In the genomic region with DNA sequence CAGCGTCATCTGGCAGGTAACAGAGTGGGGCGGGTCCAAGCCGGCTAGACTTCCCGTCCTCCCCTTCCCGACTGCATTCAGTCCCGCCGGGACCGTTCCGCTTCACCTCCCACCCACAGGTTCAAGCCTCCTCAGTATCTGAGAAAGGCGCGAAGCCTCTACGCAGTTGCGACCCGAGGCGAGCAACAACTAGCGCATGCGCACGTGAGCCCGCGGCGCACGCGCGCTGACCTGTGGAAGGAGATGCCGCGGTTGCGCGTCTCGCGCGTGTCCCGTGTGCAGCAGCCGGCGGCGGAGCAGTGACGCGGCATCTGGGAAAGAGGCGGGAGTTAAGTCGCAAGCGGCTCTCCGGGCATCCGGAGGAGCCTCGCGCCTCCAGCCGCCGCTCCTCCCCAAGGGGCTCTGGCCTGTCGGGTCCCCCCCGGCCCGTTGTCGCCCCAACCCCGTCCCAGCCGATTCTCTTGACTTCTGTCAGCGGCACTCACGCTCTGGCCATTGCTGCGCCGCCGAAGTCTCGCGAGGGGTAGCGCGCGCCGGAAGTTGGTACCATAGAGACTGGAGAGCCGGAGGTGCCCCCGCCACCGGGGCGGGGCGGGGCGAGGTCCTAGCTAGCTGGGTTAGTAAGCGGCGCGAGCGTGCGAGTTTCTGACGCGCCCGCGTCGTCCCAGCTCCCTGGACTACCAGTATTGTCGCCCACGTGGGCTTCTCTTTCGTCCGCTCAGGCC, we compare ENCODE assay signal across 8 cellular contexts. TPM values are rescaled to one million over a fixed set of nuclear protein-coding genes. Genes with fewer than 3 reads are reported as not detected.
A peak's percentile ranks its signal among the peaks of the same experiment; 100 is the strongest.
DNase-seq lines count a peak whose midpoint lies in the region; ATAC-seq and TF ChIP-seq lines count a peak whose summit lies in the region.

A gene with protein sequence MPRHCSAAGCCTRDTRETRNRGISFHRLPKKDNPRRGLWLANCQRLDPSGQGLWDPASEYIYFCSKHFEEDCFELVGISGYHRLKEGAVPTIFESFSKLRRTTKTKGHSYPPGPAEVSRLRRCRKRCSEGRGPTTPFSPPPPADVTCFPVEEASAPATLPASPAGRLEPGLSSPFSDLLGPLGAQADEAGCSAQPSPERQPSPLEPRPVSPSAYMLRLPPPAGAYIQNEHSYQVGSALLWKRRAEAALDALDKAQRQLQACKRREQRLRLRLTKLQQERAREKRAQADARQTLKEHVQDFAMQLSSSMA (minus strand): TSS at position 518 of the 725 bp plus-strand sequence. CDS start 207 bp downstream, at position 311.

- no peaks in the 10 kb centered on the region for H3K9me3 ChIP-seq in suprapubic skin

- H3K4me1 Mint-ChIP-seq in activated naive CD4-positive, alpha-beta T cell treated with anti-CD3 and anti-CD28 coated beads, Interleukin-2, amount 50 U/mL, for 24 hours: peaks cover 42% of the 10 kb centered on the region

- H3K36me3 ChIP-seq in suprapubic skin: peaks cover 31% of the 10 kb centered on the region

- no peaks in the 10 kb centered on the region for H3K27me3 Mint-ChIP-seq in activated naive CD4-positive, alpha-beta T cell treated with anti-CD3 and anti-CD28 coated beads, Interleukin-2, amount 50 U/mL, for 24 hours

- peak; percentile 75 to 77 for TF ChIP-seq POLR2A in suprapubic skin (IDR thresholded peaks at IDR 0.05)

- peak within 1 kb of the TSS; percentile 98 for H3K27ac ChIP-seq in suprapubic skin

- H3K4me3 ChIP-seq in suprapubic skin: peak within 1 kb of the TSS; percentile 58

- peaks cover 2% of the 10 kb centered on the region for H3K36me3 Mint-ChIP-seq in activated naive CD4-positive, alpha-beta T cell treated with anti-CD3 and anti-CD28 coated beads, Interleukin-2, amount 50 U/mL, for 24 hours

- ATAC-seq in HG02623 (IDR thresholded peaks at IDR 0.05; ENCODE audit: unreplicated experiment) (peak; percentile 87), SK-N-SH treated with all-trans-retinoic acid at 6 μM for 48 hours (peak; percentile 92)

- H3K27me3 ChIP-seq in suprapubic skin: no peaks in the 10 kb centered on the region

- peaks cover 39% of the 10 kb centered on the region for H3K4me1 ChIP-seq in suprapubic skin

- under 1% methylated on average over 36 of the region's 83 CpGs for WGBS in suprapubic skin

- TF ChIP-seq CTCF in GM10266 (IDR thresholded peaks at IDR 0.05; ENCODE audit: control insufficient read depth, insufficient read depth, low read depth, missing control alignments) (no peak), suprapubic skin (IDR thresholded peaks at IDR 0.05) (no peak)

- no peaks in the 10 kb centered on the region for H3K9me3 Mint-ChIP-seq in activated naive CD4-positive, alpha-beta T cell treated with anti-CD3 and anti-CD28 coated beads, Interleukin-2, amount 50 U/mL, for 24 hours

- H3K4me3 Mint-ChIP-seq in activated naive CD4-positive, alpha-beta T cell treated with anti-CD3 and anti-CD28 coated beads, Interleukin-2, amount 50 U/mL, for 24 hours: peak within 1 kb of the TSS; percentile 96

- H3K27ac Mint-ChIP-seq in activated naive CD4-positive, alpha-beta T cell treated with anti-CD3 and anti-CD28 coated beads, Interleukin-2, amount 50 U/mL, for 24 hours: peak within 1 kb of the TSS; percentile 98

- TF ChIP-seq EP300 in suprapubic skin (IDR thresholded peaks at IDR 0.05): no peak

- DNase-seq in GM10266 (ENCODE audit: extremely low spot score) (peak; percentile 94), NCI-H1092 treated with DMSO at 0.1 percent for 48 hours (lab: John Stamatoyannopoulos, UW) (peak; percentile 96), globus pallidus (ENCODE audit: low spot score) (peak; percentile 95), occipital lobe (lab: John Stamatoyannopoulos, UW) (peak; percentile 98), suprapubic skin (ENCODE audit: low spot score in 2 of 2) (peak; percentile 97 to 98)

TF ChIP-seq in SK-N-SH treated with all-trans-retinoic acid at 6 μM for 48 hours, 23 proteins besides CTCF, POLR2A, EP300 and RAD21 (continues in another document):
- TF ChIP-seq CSDC2 (CRISPR knock-in tag; IDR thresholded peaks at IDR 0.05) (no peak), TCF4 (CRISPR knock-in tag; IDR thresholded peaks at IDR 0.05; ENCODE audit: borderline replicate concordance) (peak; percentile 10; the same call in 1 of the 2 replicates), ZFP3 (CRISPR knock-in tag; IDR thresholded peaks at IDR 0.05) (no peak), TOX (CRISPR knock-in tag; IDR thresholded peaks at IDR 0.05; ENCODE audit: borderline replicate concordance) (no peak), RARB (CRISPR knock-in tag; IDR thresholded peaks at IDR 0.05) (no peak), BACH2 (CRISPR knock-in tag; IDR thresholded peaks at IDR 0.05; ENCODE audit: borderline replicate concordance) (no peak), ESRRG (CRISPR knock-in tag; IDR thresholded peaks at IDR 0.05) (no peak), ZFP30 (CRISPR knock-in tag; IDR thresholded peaks at IDR 0.05) (no peak), ZNF8 (CRISPR knock-in tag; IDR thresholded peaks at IDR 0.05) (no peak), GLIS3 (CRISPR knock-in tag; IDR thresholded peaks at IDR 0.05) (0 out of 2 replicates have a peak, but pooled peaks have one; percentile 11)
- TF ChIP-seq, protein P1, sequence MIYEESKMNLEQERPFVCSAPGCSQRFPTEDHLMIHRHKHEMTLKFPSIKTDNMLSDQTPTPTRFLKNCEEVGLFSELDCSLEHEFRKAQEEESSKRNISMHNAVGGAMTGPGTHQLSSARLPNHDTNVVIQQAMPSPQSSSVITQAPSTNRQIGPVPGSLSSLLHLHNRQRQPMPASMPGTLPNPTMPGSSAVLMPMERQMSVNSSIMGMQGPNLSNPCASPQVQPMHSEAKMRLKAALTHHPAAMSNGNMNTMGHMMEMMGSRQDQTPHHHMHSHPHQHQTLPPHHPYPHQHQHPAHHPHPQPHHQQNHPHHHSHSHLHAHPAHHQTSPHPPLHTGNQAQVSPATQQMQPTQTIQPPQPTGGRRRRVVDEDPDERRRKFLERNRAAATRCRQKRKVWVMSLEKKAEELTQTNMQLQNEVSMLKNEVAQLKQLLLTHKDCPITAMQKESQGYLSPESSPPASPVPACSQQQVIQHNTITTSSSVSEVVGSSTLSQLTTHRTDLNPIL (CRISPR knock-in tag; IDR thresholded peaks at IDR 0.05; ENCODE audit: low read depth): no peak
- TF ChIP-seq, protein P2, sequence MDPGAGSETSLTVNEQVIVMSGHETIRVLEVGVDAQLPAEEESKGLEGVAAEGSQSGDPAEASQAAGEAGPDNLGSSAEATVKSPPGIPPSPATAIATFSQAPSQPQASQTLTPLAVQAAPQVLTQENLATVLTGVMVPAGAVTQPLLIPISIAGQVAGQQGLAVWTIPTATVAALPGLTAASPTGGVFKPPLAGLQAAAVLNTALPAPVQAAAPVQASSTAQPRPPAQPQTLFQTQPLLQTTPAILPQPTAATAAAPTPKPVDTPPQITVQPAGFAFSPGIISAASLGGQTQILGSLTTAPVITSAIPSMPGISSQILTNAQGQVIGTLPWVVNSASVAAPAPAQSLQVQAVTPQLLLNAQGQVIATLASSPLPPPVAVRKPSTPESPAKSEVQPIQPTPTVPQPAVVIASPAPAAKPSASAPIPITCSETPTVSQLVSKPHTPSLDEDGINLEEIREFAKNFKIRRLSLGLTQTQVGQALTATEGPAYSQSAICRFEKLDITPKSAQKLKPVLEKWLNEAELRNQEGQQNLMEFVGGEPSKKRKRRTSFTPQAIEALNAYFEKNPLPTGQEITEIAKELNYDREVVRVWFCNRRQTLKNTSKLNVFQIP (CRISPR knock-in tag; IDR thresholded peaks at IDR 0.05; ENCODE audit: borderline replicate concordance, low read depth): no peak
- TF ChIP-seq, protein P3, sequence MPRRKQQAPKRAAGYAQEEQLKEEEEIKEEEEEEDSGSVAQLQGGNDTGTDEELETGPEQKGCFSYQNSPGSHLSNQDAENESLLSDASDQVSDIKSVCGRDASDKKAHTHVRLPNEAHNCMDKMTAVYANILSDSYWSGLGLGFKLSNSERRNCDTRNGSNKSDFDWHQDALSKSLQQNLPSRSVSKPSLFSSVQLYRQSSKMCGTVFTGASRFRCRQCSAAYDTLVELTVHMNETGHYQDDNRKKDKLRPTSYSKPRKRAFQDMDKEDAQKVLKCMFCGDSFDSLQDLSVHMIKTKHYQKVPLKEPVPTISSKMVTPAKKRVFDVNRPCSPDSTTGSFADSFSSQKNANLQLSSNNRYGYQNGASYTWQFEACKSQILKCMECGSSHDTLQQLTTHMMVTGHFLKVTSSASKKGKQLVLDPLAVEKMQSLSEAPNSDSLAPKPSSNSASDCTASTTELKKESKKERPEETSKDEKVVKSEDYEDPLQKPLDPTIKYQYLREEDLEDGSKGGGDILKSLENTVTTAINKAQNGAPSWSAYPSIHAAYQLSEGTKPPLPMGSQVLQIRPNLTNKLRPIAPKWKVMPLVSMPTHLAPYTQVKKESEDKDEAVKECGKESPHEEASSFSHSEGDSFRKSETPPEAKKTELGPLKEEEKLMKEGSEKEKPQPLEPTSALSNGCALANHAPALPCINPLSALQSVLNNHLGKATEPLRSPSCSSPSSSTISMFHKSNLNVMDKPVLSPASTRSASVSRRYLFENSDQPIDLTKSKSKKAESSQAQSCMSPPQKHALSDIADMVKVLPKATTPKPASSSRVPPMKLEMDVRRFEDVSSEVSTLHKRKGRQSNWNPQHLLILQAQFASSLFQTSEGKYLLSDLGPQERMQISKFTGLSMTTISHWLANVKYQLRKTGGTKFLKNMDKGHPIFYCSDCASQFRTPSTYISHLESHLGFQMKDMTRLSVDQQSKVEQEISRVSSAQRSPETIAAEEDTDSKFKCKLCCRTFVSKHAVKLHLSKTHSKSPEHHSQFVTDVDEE (CRISPR knock-in tag; IDR thresholded peaks at IDR 0.05): no peak; the same call in 1 of the 2 replicates
- TF ChIP-seq, protein P4, sequence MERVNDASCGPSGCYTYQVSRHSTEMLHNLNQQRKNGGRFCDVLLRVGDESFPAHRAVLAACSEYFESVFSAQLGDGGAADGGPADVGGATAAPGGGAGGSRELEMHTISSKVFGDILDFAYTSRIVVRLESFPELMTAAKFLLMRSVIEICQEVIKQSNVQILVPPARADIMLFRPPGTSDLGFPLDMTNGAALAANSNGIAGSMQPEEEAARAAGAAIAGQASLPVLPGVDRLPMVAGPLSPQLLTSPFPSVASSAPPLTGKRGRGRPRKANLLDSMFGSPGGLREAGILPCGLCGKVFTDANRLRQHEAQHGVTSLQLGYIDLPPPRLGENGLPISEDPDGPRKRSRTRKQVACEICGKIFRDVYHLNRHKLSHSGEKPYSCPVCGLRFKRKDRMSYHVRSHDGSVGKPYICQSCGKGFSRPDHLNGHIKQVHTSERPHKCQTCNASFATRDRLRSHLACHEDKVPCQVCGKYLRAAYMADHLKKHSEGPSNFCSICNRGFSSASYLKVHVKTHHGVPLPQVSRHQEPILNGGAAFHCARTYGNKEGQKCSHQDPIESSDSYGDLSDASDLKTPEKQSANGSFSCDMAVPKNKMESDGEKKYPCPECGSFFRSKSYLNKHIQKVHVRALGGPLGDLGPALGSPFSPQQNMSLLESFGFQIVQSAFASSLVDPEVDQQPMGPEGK (CRISPR knock-in tag; IDR thresholded peaks at IDR 0.05; ENCODE audit: borderline replicate concordance): 0 out of 2 replicates have a peak, but pooled peaks have one; percentile 51

RNA-seq across cellular contexts. Expression of the gene that starts here (rescaled TPM):
- total RNA-seq in occipital lobe: 21.8 TPM
- 10 to 100 TPM; 33.9 to 57.0 (median 37.4) TPM for total RNA-seq in suprapubic skin

Comparison
In these comparisons a context has a peak if more than half of its experiments do, and no peak if none do; other contexts are left out.
1. Peak in every context shown above with its lines: DNase-seq, ATAC-seq, H3K4me3 ChIP-seq and H3K27ac ChIP-seq.